In genomic region chr2:23600336-23600735, GRCh38 we compare ENCODE assay signal across 19 cellular contexts.
DNase-seq lines count a peak whose midpoint lies in the region; ATAC-seq and TF ChIP-seq lines count a peak whose summit lies in the region.
"Had no signal": no experiment of that assay in that cellular context is flagged by ENCODE, and none has a peak within 500 bp of the region (broad histone marks: within the 10 kb centered on the region; RNA-seq: fewer than 3 reads in every experiment).

No MANE protein-coding gene starts in this region.

- no peak overlapping the region for H3K4me3 ChIP-seq in spleen
- H3K4me3 ChIP-seq in upper lobe of right lung = no peak overlapping the region
- H3K4me3 ChIP-seq: coronary artery, hepatocyte, ovary, skin epidermis, stomach, uterus had no signal

- TF ChIP-seq POLR2A in spleen (IDR thresholded peaks at IDR 0.05) = no peak

- H3K36me3 ChIP-seq in spleen (no peaks in the 10 kb centered on the region), upper lobe of right lung (no peaks in the 10 kb centered on the region)
- H3K36me3 ChIP-seq: brain microvascular endothelial cell, ovary, stomach, uterus had no signal

- 79 to 89% (median 82%) methylated on average over 7 of the region's 7 CpGs for whole genome bisulfite sequencing in spleen, 5 donors

- H3K27me3 ChIP-seq in spleen (replicated peaks in 1 of 7) = peaks cover 0 to 6% (median 0%) of the 10 kb centered on the region in 7 donors
- no peaks in the 10 kb centered on the region for H3K27me3 ChIP-seq in upper lobe of right lung
- H3K27me3 ChIP-seq: brain microvascular endothelial cell, hepatocyte, ovary, uterus had no signal

- ATAC-seq in GM21390 (IDR thresholded peaks at IDR 0.05; ENCODE audit: unreplicated experiment) (no peak), upper lobe of right lung (no peak)

- intact Hi-C loops in head of caudate nucleus (cut with DNase I) (no loop called here), spleen (cut with DNase I; ENCODE audit: low total_unique reads) (no loop called here), upper lobe of right lung (cut with DNase I) (no loop called here)

- H3K4me1 ChIP-seq in spleen = no peaks in the 10 kb centered on the region
- H3K4me1 ChIP-seq in upper lobe of right lung = no peaks in the 10 kb centered on the region
- H3K4me1 ChIP-seq: uterus had no signal

- TF ChIP-seq CTCF in spleen (IDR thresholded peaks at IDR 0.05 in 8 of 11, conservative IDR thresholded peaks at IDR 0.05 in 3 of 11) (no peak), upper lobe of right lung (IDR thresholded peaks at IDR 0.05) (no peak)

- no peak overlapping the region for H3K27ac ChIP-seq in spleen
- no peak overlapping the region for H3K27ac ChIP-seq in upper lobe of right lung
- H3K27ac ChIP-seq: brain microvascular endothelial cell, coronary artery, ovary, skin epidermis, uterus had no signal

- DNase-seq in NCI-H2196 (lab: John Stamatoyannopoulos, UW; ENCODE audit: unreplicated experiment) (peak; percentile 3), NCI-H2196 treated with DMSO at 0.1 percent for 48 hours (lab: John Stamatoyannopoulos, UW; ENCODE audit: unreplicated experiment) (no peak), NCI-H2107 (lab: John Stamatoyannopoulos, UW) (peak; percentile 22), head of caudate nucleus (peak in 38 of 42 donors; percentile 26 to 80 (median 56)), spleen (peak; percentile 57), upper lobe of right lung (no peak)
- no peak for DNase-seq in activated CD4-positive, CD25-positive, alpha-beta regulatory T cell (lab: John Stamatoyannopoulos, UW)
- DNase-seq: activated CD4-positive, alpha-beta T cell treated with anti-CD3 and anti-CD28 coated beads for 1 hour; brain microvascular endothelial cell; DMS79 treated with DMSO at 0.1 percent for 48 hours; naive B cell; stimulated activated CD4-positive, alpha-beta T cell treated with anti-CD3 and anti-CD28 coated beads, Interleukin-4, amount 100 ng/mL, for 1 hour; stomach; uterus had no signal

- H3K9me3 ChIP-seq in spleen (no peaks in the 10 kb centered on the region), upper lobe of right lung (no peaks in the 10 kb centered on the region)
- H3K9me3 ChIP-seq: ovary, stomach, uterus had no signal

Comparison
In these comparisons a context has a peak if more than half of its experiments do, and no peak if none do; other contexts are left out.
1. DNase-seq: peak in NCI-H2196 (single experiment), NCI-H2107 (single experiment), head of caudate nucleus (38 of 42) and spleen (single experiment); none in NCI-H2196 treated with DMSO at 0.1 percent for 48 hours (single experiment), activated CD4-positive, CD25-positive, alpha-beta regulatory T cell (0 of 4) and upper lobe of right lung (single experiment).